Comparison of ENCODE assay signal across 1 cellular context in the genomic region with DNA sequence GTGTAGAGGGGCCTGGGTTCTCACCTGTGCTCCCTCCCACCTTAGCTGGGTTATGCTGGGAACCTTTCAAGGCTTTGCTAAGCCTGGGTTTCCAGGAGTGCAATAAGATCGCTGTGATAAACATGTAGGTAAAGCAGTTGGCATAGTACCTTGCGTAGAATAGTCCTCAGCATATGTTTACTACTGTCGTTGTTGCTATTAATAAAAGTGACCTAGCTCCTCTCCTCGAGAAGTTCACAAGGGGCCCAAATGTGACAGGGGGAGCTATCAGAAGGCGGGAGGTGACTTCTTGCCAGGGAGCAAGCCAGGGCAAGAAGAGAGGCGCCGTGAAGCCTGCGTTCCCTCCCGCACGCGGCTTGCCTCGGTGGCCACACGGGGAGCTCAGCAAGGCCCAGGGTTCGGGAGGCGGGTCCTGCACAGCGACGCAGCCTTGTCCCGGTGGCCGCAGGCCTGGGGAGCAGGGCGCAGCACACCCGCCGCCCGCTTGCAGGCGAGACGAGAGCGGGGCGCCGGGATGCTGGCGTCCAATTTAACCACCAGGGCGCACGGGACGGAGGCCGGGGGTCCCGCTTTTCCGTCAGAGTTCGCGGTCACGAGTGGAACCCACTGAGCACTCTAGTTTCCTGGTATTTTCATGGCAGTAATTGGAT.
TF ChIP-seq lines count a peak whose summit lies in the region.

No MANE protein-coding gene starts in this region.

TF ChIP-seq in H1, 55 proteins besides CTCF, POLR2A, EP300 and RAD21:
- TF ChIP-seq RFX5 (IDR thresholded peaks at IDR 0.05; ENCODE audit: borderline replicate concordance, low read depth, low read length) (no peak), RNF2 (IDR thresholded peaks at IDR 0.05; ENCODE audit: borderline replicate concordance, low read depth, low read length, missing control alignments, poor library complexity, severe bottlenecking) (no peak), KDM1A (IDR thresholded peaks at IDR 0.05; ENCODE audit: borderline replicate concordance, low read length) (no peak), SP4 (IDR thresholded peaks at IDR 0.05; ENCODE audit: low read length) (no peak), TCF12 (IDR thresholded peaks at IDR 0.05; ENCODE audit: low read depth, low read length) (0 out of 2 replicates have a peak, but pooled peaks have one; percentile 35), BACH1 (IDR thresholded peaks at IDR 0.05; ENCODE audit: low read length) (peak; percentile 92), SP2 (IDR thresholded peaks at IDR 0.05; ENCODE audit: low read length) (no peak), SUZ12 (IDR thresholded peaks at IDR 0.05; ENCODE audit: low read length) (peak; percentile 28; the same call in 1 of the 2 replicates), SIRT6 (IDR thresholded peaks at IDR 0.05; ENCODE audit: low read length) (no peak), TBP (IDR thresholded peaks at IDR 0.05; ENCODE audit: low read depth, low read length) (0 out of 2 replicates have a peak, but pooled peaks have one; percentile 21), HDAC2 (IDR thresholded peaks at IDR 0.05; ENCODE audit: borderline replicate concordance in 1 of 2, low read depth in 2 of 2, low read length in 2 of 2) (peak; percentile 90 to 93; a peak in 3 of 4 replicates), BCL11A (IDR thresholded peaks at IDR 0.05; ENCODE audit: low read depth in 2 of 2, low read length in 2 of 2) (no peak)
- TF ChIP-seq, protein P1, sequence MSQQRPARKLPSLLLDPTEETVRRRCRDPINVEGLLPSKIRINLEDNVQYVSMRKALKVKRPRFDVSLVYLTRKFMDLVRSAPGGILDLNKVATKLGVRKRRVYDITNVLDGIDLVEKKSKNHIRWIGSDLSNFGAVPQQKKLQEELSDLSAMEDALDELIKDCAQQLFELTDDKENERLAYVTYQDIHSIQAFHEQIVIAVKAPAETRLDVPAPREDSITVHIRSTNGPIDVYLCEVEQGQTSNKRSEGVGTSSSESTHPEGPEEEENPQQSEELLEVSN (IDR thresholded peaks at IDR 0.05) = peak; percentile 80
- TF ChIP-seq, protein P2, sequence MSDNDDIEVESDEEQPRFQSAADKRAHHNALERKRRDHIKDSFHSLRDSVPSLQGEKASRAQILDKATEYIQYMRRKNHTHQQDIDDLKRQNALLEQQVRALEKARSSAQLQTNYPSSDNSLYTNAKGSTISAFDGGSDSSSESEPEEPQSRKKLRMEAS (IDR thresholded peaks at IDR 0.05) = peak; percentile 61
- TF ChIP-seq, protein P3, sequence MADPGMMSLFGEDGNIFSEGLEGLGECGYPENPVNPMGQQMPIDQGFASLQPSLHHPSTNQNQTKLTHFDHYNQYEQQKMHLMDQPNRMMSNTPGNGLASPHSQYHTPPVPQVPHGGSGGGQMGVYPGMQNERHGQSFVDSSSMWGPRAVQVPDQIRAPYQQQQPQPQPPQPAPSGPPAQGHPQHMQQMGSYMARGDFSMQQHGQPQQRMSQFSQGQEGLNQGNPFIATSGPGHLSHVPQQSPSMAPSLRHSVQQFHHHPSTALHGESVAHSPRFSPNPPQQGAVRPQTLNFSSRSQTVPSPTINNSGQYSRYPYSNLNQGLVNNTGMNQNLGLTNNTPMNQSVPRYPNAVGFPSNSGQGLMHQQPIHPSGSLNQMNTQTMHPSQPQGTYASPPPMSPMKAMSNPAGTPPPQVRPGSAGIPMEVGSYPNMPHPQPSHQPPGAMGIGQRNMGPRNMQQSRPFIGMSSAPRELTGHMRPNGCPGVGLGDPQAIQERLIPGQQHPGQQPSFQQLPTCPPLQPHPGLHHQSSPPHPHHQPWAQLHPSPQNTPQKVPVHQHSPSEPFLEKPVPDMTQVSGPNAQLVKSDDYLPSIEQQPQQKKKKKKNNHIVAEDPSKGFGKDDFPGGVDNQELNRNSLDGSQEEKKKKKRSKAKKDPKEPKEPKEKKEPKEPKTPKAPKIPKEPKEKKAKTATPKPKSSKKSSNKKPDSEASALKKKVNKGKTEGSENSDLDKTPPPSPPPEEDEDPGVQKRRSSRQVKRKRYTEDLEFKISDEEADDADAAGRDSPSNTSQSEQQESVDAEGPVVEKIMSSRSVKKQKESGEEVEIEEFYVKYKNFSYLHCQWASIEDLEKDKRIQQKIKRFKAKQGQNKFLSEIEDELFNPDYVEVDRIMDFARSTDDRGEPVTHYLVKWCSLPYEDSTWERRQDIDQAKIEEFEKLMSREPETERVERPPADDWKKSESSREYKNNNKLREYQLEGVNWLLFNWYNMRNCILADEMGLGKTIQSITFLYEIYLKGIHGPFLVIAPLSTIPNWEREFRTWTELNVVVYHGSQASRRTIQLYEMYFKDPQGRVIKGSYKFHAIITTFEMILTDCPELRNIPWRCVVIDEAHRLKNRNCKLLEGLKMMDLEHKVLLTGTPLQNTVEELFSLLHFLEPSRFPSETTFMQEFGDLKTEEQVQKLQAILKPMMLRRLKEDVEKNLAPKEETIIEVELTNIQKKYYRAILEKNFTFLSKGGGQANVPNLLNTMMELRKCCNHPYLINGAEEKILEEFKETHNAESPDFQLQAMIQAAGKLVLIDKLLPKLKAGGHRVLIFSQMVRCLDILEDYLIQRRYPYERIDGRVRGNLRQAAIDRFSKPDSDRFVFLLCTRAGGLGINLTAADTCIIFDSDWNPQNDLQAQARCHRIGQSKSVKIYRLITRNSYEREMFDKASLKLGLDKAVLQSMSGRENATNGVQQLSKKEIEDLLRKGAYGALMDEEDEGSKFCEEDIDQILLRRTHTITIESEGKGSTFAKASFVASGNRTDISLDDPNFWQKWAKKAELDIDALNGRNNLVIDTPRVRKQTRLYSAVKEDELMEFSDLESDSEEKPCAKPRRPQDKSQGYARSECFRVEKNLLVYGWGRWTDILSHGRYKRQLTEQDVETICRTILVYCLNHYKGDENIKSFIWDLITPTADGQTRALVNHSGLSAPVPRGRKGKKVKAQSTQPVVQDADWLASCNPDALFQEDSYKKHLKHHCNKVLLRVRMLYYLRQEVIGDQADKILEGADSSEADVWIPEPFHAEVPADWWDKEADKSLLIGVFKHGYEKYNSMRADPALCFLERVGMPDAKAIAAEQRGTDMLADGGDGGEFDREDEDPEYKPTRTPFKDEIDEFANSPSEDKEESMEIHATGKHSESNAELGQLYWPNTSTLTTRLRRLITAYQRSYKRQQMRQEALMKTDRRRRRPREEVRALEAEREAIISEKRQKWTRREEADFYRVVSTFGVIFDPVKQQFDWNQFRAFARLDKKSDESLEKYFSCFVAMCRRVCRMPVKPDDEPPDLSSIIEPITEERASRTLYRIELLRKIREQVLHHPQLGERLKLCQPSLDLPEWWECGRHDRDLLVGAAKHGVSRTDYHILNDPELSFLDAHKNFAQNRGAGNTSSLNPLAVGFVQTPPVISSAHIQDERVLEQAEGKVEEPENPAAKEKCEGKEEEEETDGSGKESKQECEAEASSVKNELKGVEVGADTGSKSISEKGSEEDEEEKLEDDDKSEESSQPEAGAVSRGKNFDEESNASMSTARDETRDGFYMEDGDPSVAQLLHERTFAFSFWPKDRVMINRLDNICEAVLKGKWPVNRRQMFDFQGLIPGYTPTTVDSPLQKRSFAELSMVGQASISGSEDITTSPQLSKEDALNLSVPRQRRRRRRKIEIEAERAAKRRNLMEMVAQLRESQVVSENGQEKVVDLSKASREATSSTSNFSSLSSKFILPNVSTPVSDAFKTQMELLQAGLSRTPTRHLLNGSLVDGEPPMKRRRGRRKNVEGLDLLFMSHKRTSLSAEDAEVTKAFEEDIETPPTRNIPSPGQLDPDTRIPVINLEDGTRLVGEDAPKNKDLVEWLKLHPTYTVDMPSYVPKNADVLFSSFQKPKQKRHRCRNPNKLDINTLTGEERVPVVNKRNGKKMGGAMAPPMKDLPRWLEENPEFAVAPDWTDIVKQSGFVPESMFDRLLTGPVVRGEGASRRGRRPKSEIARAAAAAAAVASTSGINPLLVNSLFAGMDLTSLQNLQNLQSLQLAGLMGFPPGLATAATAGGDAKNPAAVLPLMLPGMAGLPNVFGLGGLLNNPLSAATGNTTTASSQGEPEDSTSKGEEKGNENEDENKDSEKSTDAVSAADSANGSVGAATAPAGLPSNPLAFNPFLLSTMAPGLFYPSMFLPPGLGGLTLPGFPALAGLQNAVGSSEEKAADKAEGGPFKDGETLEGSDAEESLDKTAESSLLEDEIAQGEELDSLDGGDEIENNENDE (IDR thresholded peaks at IDR 0.05; ENCODE audit: insufficient replicate concordance, low read length) = no peak
- TF ChIP-seq, protein P4, sequence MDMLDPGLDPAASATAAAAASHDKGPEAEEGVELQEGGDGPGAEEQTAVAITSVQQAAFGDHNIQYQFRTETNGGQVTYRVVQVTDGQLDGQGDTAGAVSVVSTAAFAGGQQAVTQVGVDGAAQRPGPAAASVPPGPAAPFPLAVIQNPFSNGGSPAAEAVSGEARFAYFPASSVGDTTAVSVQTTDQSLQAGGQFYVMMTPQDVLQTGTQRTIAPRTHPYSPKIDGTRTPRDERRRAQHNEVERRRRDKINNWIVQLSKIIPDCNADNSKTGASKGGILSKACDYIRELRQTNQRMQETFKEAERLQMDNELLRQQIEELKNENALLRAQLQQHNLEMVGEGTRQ (IDR thresholded peaks at IDR 0.05; ENCODE audit: low read length) = no peak
